ENCODE assay signal across 16 cellular contexts in the genomic region with DNA sequence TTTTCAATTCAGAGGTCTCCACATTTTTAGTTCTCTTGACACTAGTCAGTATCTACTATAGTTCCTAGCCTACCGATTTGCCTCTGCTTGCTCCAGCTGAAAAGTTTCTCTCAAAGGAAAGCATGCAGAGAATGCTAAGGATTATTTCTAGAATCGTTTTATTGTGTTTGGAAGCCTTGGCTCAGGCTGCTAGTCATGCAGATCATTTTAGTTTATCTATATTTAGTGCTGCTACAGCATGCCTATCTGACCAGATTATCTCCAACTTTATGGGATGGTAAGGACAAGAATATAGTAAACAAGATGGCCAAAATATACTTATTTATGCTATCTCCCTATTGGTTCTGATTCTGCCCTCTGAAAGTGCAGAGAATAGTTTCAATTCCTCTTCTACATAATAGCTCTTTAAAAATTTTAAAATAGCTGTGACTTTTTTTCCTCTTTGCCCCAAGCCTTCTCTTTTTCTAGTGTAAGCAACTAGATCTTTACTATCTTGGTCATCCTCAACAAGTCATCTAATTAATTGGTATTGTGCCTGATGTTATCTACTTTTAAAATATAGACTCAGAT. TPM values are rescaled to one million over a fixed set of nuclear protein-coding genes. Genes with fewer than 3 reads are reported as not detected.
"Had no signal": no experiment of that assay in that cellular context is flagged by ENCODE, and none has a peak within 500 bp of the region (broad histone marks: within the 10 kb centered on the region; RNA-seq: fewer than 3 reads in every experiment).

No MANE protein-coding gene starts in this region.

- H3K9me3 ChIP-seq: psoas muscle, right lobe of liver had no signal

- FAIRE-seq: bronchial epithelial cell, keratinocyte had no signal

- H3K4me2 ChIP-seq: hepatocyte had no signal

- H3K4me1 ChIP-seq: psoas muscle, right lobe of liver had no signal

- ATAC-seq: left lobe of liver; psoas muscle; right lobe of liver; stimulated activated naive CD8-positive, alpha-beta T cell treated with anti-CD3 and anti-CD28 coated beads, Interleukin-15, amount 100 ng/mL, for 72 hours had no signal

- DNase-seq: activated CD4-positive, alpha-beta T cell treated with anti-CD3 and anti-CD28 coated beads, Interleukin-2, amount 50 U/mL, for 1 hour; activated CD4-positive, CD25-positive, alpha-beta regulatory T cell; activated CD8-positive, alpha-beta memory T cell treated with anti-CD3 and anti-CD28 coated beads for 24 hours; activated naive CD4-positive, alpha-beta T cell; activated naive CD8-positive, alpha-beta T cell treated with anti-CD3 and anti-CD28 coated beads, Interleukin-2, amount 10 ng/mL, durations not matched to agents 7 days and 5 days; anterior cingulate cortex; endodermal cell; nephron progenitor cell; psoas muscle; right lobe of liver; stimulated activated CD4-positive, alpha-beta T cell treated with anti-CD3 and anti-CD28 coated beads, Interleukin-1b, Interleukin-23, amount 100 ng/mL, for 48 hours; stimulated activated naive CD8-positive, alpha-beta T cell treated with anti-CD3 and anti-CD28 coated beads, Interleukin-15, amount 100 ng/mL, for 72 hours had no signal

- H3K79me2 ChIP-seq: hepatocyte had no signal

- H3K27me3 ChIP-seq: hepatocyte, right lobe of liver had no signal

- H3K36me3 ChIP-seq: right lobe of liver had no signal

- H2AFZ ChIP-seq: hepatocyte had no signal

- H3K4me3 ChIP-seq: hepatocyte, psoas muscle, right lobe of liver had no signal

- H3K27ac ChIP-seq: hepatocyte, psoas muscle, right lobe of liver had no signal

RNA-seq across cellular contexts. Expression of a gene that starts 15.7 kb away (rescaled TPM):
- total RNA-seq: bronchial epithelial cell, left lobe of liver, right lobe of liver had no signal
